ENCODE assay signal across 8 cellular contexts in genomic region chr6:70369332-70369950, GRCh38. TPM values are rescaled to one million over a fixed set of nuclear protein-coding genes. Genes with fewer than 3 reads are reported as not detected.
DNase-seq lines count a peak whose midpoint lies in the region; ATAC-seq and TF ChIP-seq lines count a peak whose summit lies in the region.

No MANE protein-coding gene starts in this region.

- TF ChIP-seq POLR2A in lower leg skin (IDR thresholded peaks at IDR 0.05): no peak

- peak; percentile 81 for DNase-seq in Ammon's horn (ENCODE audit: low spot score)
- DNase-seq in NCI-H446 treated with DMSO at 0.1 percent for 48 hours (lab: John Stamatoyannopoulos, UW): peak; percentile 56
- peak; percentile 38 to 51 for DNase-seq in activated CD4-positive, alpha-beta T cell treated with anti-CD3 and anti-CD28 coated beads for 4 hours
- peak; percentile 74 for DNase-seq in coronary artery (ENCODE audit: low spot score)
- DNase-seq in lower leg skin (ENCODE audit: low spot score in 2 of 2): peak; percentile 48 to 90
- DNase-seq in stimulated activated CD8-positive, alpha-beta memory T cell treated with anti-CD3 and anti-CD28 coated beads, Interleukin-12 subunit alpha, Interleukin-12 subunit beta, amount 100 ng/mL, for 1 hour (ENCODE audit: low read depth): peak; percentile 29

- 18 to 20% methylated on average over 5 of the region's 5 CpGs for WGBS in lower leg skin, 2 donors

- TF ChIP-seq CTCF in coronary artery (IDR thresholded peaks at IDR 0.05) (peak; percentile 68), lower leg skin (IDR thresholded peaks at IDR 0.05) (peak in 1 of 3 donors; percentile 53)

- no peak overlapping the region for H3K27ac ChIP-seq in coronary artery

- peak; percentile 89 for ATAC-seq in GM18868 (IDR thresholded peaks at IDR 0.05; ENCODE audit: unreplicated experiment)
- peak; percentile 69 for ATAC-seq in HG03097 (IDR thresholded peaks at IDR 0.05; ENCODE audit: low FRiP score, unreplicated experiment)

- intact Hi-C loops in lower leg skin (cut with DNase I; ENCODE audit: low total_unique reads): loop anchor here (10.0 kb wide), 1 partner anchor 65 kb away; the partner anchor contains the start of gene COL9A1

- H3K4me3 ChIP-seq in coronary artery: no peak overlapping the region
- H3K4me3 ChIP-seq in lower leg skin (ENCODE audit: low read depth, poor library complexity, severe bottlenecking): no peak overlapping the region

RNA-seq across cellular contexts. Expression of gene FAM135A, which starts 43.9 kb away (rescaled TPM):
- total RNA-seq in lower leg skin: 100 to 1,000 TPM in 1 of 4 donors, 10 to 100 TPM in 3; 77.1 to 105 (median 80.5) TPM

Comparison
In these comparisons a context has a peak if more than half of its experiments do, and no peak if none do; other contexts are left out.
1. DNase-seq: peak in every context shown above with its lines; median percentile 81 in Ammon's horn; 74 in coronary artery; 69 in lower leg skin; 56 in NCI-H446 treated with DMSO at 0.1 percent for 48 hours; 44 in activated CD4-positive, alpha-beta T cell treated with anti-CD3 and anti-CD28 coated beads for 4 hours; 29 in stimulated activated CD8-positive, alpha-beta memory T cell treated with anti-CD3 and anti-CD28 coated beads, Interleukin-12 subunit alpha, Interleukin-12 subunit beta, amount 100 ng/mL, for 1 hour.